Comparison of ENCODE assay signal across 16 cellular contexts in the genomic region with DNA sequence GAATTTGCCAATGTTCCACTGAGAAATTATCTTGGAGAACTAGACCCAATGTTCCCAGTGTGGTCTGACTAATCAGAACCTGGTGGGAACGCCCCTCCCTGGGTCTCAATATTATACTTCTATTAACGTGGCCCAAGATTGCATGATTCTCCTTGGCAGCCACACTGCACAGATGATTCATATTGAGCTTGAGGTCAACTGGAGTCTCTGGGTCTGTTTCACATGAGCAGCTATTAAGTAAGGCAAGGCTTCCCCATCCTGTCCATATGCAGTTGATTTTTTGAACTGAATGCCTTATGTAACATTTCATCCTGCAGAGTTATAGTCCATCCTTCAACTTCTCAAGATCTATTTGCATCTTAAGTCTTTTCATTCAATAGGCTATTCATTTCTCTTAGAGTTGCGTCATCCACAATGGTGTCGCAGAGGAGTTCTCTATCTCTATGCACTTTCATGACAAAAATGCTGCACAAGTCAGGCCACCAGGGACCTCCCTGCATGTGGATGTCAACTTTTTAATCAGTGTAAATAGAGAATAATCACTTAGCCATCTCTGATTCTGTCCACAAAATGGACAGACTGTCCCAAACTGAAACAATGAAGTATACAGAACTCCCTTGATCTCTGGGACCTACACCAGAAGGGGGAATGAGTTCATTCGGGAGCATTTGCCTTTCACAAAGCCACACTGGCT.
DNase-seq lines count a peak whose midpoint lies in the region; ATAC-seq and TF ChIP-seq lines count a peak whose summit lies in the region.
"Had no signal": no experiment of that assay in that cellular context is flagged by ENCODE, and none has a peak within 500 bp of the region (broad histone marks: within the 10 kb centered on the region; RNA-seq: fewer than 3 reads in every experiment).

No MANE protein-coding gene starts in this region.

- no peak for TF ChIP-seq EP300 in suprapubic skin (IDR thresholded peaks at IDR 0.05)

- TF ChIP-seq POLR2A in suprapubic skin (IDR thresholded peaks at IDR 0.05), result no peak

- no peak overlapping the region for H3K27ac Mint-ChIP-seq in chondrocyte (ENCODE audit: unreplicated experiment)
- H3K27ac Mint-ChIP-seq: activated naive CD8-positive, alpha-beta T cell had no signal

- intact Hi-C loops in Right ventricle myocardium superior (cut with DNase I), result no loop called here

- no peak overlapping the region for H3K4me3 Mint-ChIP-seq in chondrocyte (ENCODE audit: unreplicated experiment)
- H3K4me3 Mint-ChIP-seq: activated naive CD8-positive, alpha-beta T cell had no signal

- DNase-seq in NOMO-1 treated with DMSO at 0.1 percent for 48 hours (lab: John Stamatoyannopoulos, UW; ENCODE audit: unreplicated experiment) (peak; percentile 56), NOMO-1 treated with dmso at 0.1 percent for 144 hours (lab: John Stamatoyannopoulos, UW; ENCODE audit: unreplicated experiment) (no peak), astrocyte of the hippocampus (ENCODE audit: low read depth, low spot score) (peak; percentile 21), Right ventricle myocardium superior (peak; percentile 49), suprapubic skin (ENCODE audit: low spot score in 2 of 2) (peak; percentile 79 to 83), chondrocyte (ENCODE audit: low spot score) (no peak)
- no peak for DNase-seq in activated CD4-positive, alpha-beta T cell treated with anti-CD3 and anti-CD28 coated beads, Interleukin-2, amount 50 U/mL, for 48 hours
- DNase-seq: DND-41; islet precursor cell; NCI-H1694 treated with DMSO at 0.1 percent for 48 hours; NK-92 treated with Interleukin-12 subunit alpha and Interleukin-12 subunit beta, amount 100 ng/mL, for 24 hours; stimulated activated CD4-positive, alpha-beta T cell treated with anti-CD3 and anti-CD28 coated beads, Interleukin-4, amount 100 ng/mL, for 4 hours had no signal

- H3K27me3 Mint-ChIP-seq in chondrocyte (ENCODE audit: low read depth), result peaks cover 18% of the 10 kb centered on the region

- H3K9me3 Mint-ChIP-seq in chondrocyte (ENCODE audit: low read depth), result peaks cover 2% of the 10 kb centered on the region

- peaks cover 4% of the 10 kb centered on the region for H3K27me3 ChIP-seq in suprapubic skin

- 48% methylated on average over 5 of the region's 5 CpGs for WGBS in suprapubic skin

- no peaks in the 10 kb centered on the region for H3K9me3 ChIP-seq in suprapubic skin
- H3K9me3 ChIP-seq: neutrophil had no signal

- H3K4me3 ChIP-seq in suprapubic skin, result no peak overlapping the region

- H3K4me1 Mint-ChIP-seq in chondrocyte (ENCODE audit: low read depth), result no peaks in the 10 kb centered on the region

- H3K27ac ChIP-seq in suprapubic skin, result no peak overlapping the region
- H3K27ac ChIP-seq: 22Rv1, neutrophil had no signal

- ATAC-seq in Right ventricle myocardium superior (ENCODE audit: poor library complexity), result peak; percentile 87
- no peak for ATAC-seq in HG03460 (IDR thresholded peaks at IDR 0.05; ENCODE audit: unreplicated experiment)

- peaks cover 5% of the 10 kb centered on the region for H3K4me1 ChIP-seq in suprapubic skin

- no peaks in the 10 kb centered on the region for H3K36me3 ChIP-seq in suprapubic skin
- H3K36me3 ChIP-seq: neutrophil had no signal

- peaks cover 5% of the 10 kb centered on the region for H3K36me3 Mint-ChIP-seq in chondrocyte (ENCODE audit: low read depth)
- H3K36me3 Mint-ChIP-seq: activated naive CD8-positive, alpha-beta T cell had no signal

- TF ChIP-seq CTCF in suprapubic skin (IDR thresholded peaks at IDR 0.05) (no peak), chondrocyte (IDR thresholded peaks at IDR 0.05) (no peak)

Comparison
In these comparisons a context has a peak if more than half of its experiments do, and no peak if none do; other contexts are left out.
1. DNase-seq: peak in NOMO-1 treated with DMSO at 0.1 percent for 48 hours (single experiment), astrocyte of the hippocampus (single experiment), Right ventricle myocardium superior (single experiment) and suprapubic skin (2 of 2); none in NOMO-1 treated with dmso at 0.1 percent for 144 hours (single experiment), chondrocyte (single experiment) and activated CD4-positive, alpha-beta T cell treated with anti-CD3 and anti-CD28 coated beads, Interleukin-2, amount 50 U/mL, for 48 hours (0 of 2).